8 cellular contexts compared by ENCODE assay signal in genomic region chr11:842370-843002, GRCh38. TPM values are rescaled to one million over a fixed set of nuclear protein-coding genes. Genes with fewer than 3 reads are reported as not detected.
A peak's percentile ranks its signal among the peaks of the same experiment; 100 is the strongest.
DNase-seq lines count a peak whose midpoint lies in the region; ATAC-seq and TF ChIP-seq lines count a peak whose summit lies in the region.

Gene POLR2L, minus strand, starts transcription at chr11:842529. Its CDS starts 21 bp downstream, at chr11:842508.
Gene TSPAN4, plus strand, starts transcription at chr11:842852. Its CDS starts 7,453 bp downstream, at chr11:850305.

- H3K27me3 Mint-ChIP-seq in nephron progenitor cell (ENCODE audit: low read depth, poor library complexity): peaks cover 13% of the 10 kb centered on the region
- H3K27me3 Mint-ChIP-seq in stimulated activated naive CD8-positive, alpha-beta T cell treated with anti-CD3 and anti-CD28 coated beads, Interleukin-15, Interleukin-2, amounts not matched to agents 100 ng/mL and 50 ng/mL, for 24 hours: no peaks in the 10 kb centered on the region

- H3K9me3 Mint-ChIP-seq in nephron progenitor cell: no peaks in the 10 kb centered on the region
- no peaks in the 10 kb centered on the region for H3K9me3 Mint-ChIP-seq in stimulated activated naive CD8-positive, alpha-beta T cell treated with anti-CD3 and anti-CD28 coated beads, Interleukin-15, Interleukin-2, amounts not matched to agents 100 ng/mL and 50 ng/mL, for 24 hours

- H3K36me3 Mint-ChIP-seq in nephron progenitor cell (ENCODE audit: low read depth): peaks cover 8% of the 10 kb centered on the region
- H3K36me3 Mint-ChIP-seq in stimulated activated naive CD8-positive, alpha-beta T cell treated with anti-CD3 and anti-CD28 coated beads, Interleukin-15, Interleukin-2, amounts not matched to agents 100 ng/mL and 50 ng/mL, for 24 hours (ENCODE audit: low read depth): peaks cover 14% of the 10 kb centered on the region

- H3K4me3 ChIP-seq in Jurkat, Clone E6-1 (ENCODE audit: low read length): peak within 1 kb of the TSS; percentile 92
- H3K4me3 ChIP-seq in RWPE2 (ENCODE audit: severe bottlenecking): peak within 1 kb of the TSS; percentile 58

- no peaks in the 10 kb centered on the region for H3K27me3 ChIP-seq in RWPE2 (ENCODE audit: insufficient read depth, poor library complexity, severe bottlenecking)

- H3K4me1 Mint-ChIP-seq in nephron progenitor cell: peaks cover 40% of the 10 kb centered on the region
- peaks cover 30% of the 10 kb centered on the region for H3K4me1 Mint-ChIP-seq in stimulated activated naive CD8-positive, alpha-beta T cell treated with anti-CD3 and anti-CD28 coated beads, Interleukin-15, Interleukin-2, amounts not matched to agents 100 ng/mL and 50 ng/mL, for 24 hours (ENCODE audit: low read depth)

- DNase-seq in DMS53 (lab: John Stamatoyannopoulos, UW) (peak; percentile 98), RWPE2 (ENCODE audit: low spot score) (peak; percentile 93), fibroblast of the conjunctiva (ENCODE audit: low read depth) (peak; percentile 71), nephron progenitor cell (peak; percentile 91)
- peak; percentile 78 for DNase-seq in Jurkat, Clone E6-1 (ENCODE audit: low read depth, low spot score)
- peak; percentile 96 for DNase-seq in activated effector memory CD4-positive, alpha-beta T cell treated with anti-CD3 and anti-CD28 coated beads, Interleukin-2, amount 50 U/mL, for 16 hours

- ATAC-seq in GM21529 (IDR thresholded peaks at IDR 0.05; ENCODE audit: unreplicated experiment) (peak; percentile 60), RWPE2 (ENCODE audit: low read depth) (peak; percentile 13)

- H3K4me3 Mint-ChIP-seq in nephron progenitor cell: peak within 1 kb of the TSS; percentile 87
- H3K4me3 Mint-ChIP-seq in stimulated activated naive CD8-positive, alpha-beta T cell treated with anti-CD3 and anti-CD28 coated beads, Interleukin-15, Interleukin-2, amounts not matched to agents 100 ng/mL and 50 ng/mL, for 24 hours: peak within 1 kb of the TSS; percentile 88

- H3K4me1 ChIP-seq in RWPE2 (ENCODE audit: insufficient read depth, poor library complexity, severe bottlenecking): peaks cover 24% of the 10 kb centered on the region

- peak within 1 kb of the TSS; percentile 97 for H3K27ac ChIP-seq in RWPE2 (ENCODE audit: poor library complexity, severe bottlenecking)

- TF ChIP-seq CTCF in RWPE2 (IDR thresholded peaks at IDR 0.05; ENCODE audit: poor library complexity, severe bottlenecking) (no peak), nephron progenitor cell (IDR thresholded peaks at IDR 0.05) (no peak)

- H3K9me3 ChIP-seq in RWPE2 (ENCODE audit: severe bottlenecking): no peaks in the 10 kb centered on the region

- peaks cover 39% of the 10 kb centered on the region for H3K36me3 ChIP-seq in RWPE2 (ENCODE audit: low read depth)

- peak within 1 kb of the TSS; percentile 90 for H3K27ac Mint-ChIP-seq in nephron progenitor cell
- peak within 1 kb of the TSS; percentile 84 for H3K27ac Mint-ChIP-seq in stimulated activated naive CD8-positive, alpha-beta T cell treated with anti-CD3 and anti-CD28 coated beads, Interleukin-15, Interleukin-2, amounts not matched to agents 100 ng/mL and 50 ng/mL, for 24 hours

RNA-seq across cellular contexts. Expression of gene POLR2L, which starts in this region (rescaled TPM):
- polyA plus RNA-seq in Jurkat, Clone E6-1 (2012; ENCODE audit: insufficient read depth, insufficient read length): 199 TPM

RNA-seq across cellular contexts. Expression of gene TSPAN4, which starts in this region (rescaled TPM):
- polyA plus RNA-seq in Jurkat, Clone E6-1 (2012; ENCODE audit: insufficient read depth, insufficient read length): 15.9 TPM

Comparison
In these comparisons a context has a peak if more than half of its experiments do, and no peak if none do; other contexts are left out.
1. Peak in every context shown above with its lines: DNase-seq, ATAC-seq, H3K4me3 ChIP-seq and H3K27ac ChIP-seq.